In the genomic region with DNA sequence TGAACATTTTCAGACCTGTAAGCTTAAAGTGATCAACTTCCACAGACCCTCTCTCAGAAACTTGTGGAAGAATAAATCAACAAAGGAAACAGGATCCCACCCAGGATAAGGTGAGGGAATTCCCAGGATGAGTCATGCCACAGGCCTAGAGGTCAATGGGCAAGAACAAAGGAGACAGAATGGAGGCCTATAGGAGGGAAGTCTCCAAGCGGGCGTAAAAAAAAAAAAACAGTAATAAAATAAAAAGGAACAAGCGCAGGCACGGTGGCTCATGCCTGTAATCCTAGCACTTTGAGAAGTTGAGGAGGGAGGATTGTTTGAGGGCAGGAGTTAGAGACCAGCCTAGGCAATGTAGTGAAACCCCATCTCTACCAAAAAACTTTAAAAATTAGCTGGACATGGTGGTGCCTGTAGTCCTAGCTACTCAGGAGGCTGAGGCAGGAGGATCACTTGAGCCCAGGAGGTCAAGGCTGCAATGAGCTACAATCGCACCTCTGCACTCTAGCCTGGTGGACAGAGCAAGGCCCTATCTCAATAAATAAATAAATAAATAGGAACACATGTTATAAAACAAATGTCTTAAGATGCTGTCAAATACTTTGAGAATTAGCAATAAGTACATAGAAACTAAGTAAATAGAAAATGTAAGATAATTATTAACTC, we compare ENCODE assay signal across 2 cellular contexts.
TF ChIP-seq lines count a peak whose summit lies in the region.

No MANE protein-coding gene starts in this region.

TF ChIP-seq in Ishikawa, 13 proteins besides CTCF, POLR2A, EP300 and RAD21:
- TF ChIP-seq EGR1 (IDR thresholded peaks at IDR 0.05) (no peak), YY1 (IDR thresholded peaks at IDR 0.05; ENCODE audit: low read depth) (no peak; the same call in 1 of the 2 replicates), FOXM1 (IDR thresholded peaks at IDR 0.05; ENCODE audit: borderline replicate concordance, low read depth) (peak; percentile 37; the same call in 1 of the 2 replicates), CEBPB (IDR thresholded peaks at IDR 0.05) (no peak), TEAD4 (IDR thresholded peaks at IDR 0.05) (peak; percentile 54; the same call in 1 of the 2 replicates), NFIC (IDR thresholded peaks at IDR 0.05) (no peak), TCF12 (IDR thresholded peaks at IDR 0.05; ENCODE audit: low read depth) (peak; percentile 71; the same call in 1 of the 2 replicates)
- TF ChIP-seq, protein P1, sequence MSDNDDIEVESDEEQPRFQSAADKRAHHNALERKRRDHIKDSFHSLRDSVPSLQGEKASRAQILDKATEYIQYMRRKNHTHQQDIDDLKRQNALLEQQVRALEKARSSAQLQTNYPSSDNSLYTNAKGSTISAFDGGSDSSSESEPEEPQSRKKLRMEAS (IDR thresholded peaks at IDR 0.05): peak; percentile 72
- TF ChIP-seq, protein P2, sequence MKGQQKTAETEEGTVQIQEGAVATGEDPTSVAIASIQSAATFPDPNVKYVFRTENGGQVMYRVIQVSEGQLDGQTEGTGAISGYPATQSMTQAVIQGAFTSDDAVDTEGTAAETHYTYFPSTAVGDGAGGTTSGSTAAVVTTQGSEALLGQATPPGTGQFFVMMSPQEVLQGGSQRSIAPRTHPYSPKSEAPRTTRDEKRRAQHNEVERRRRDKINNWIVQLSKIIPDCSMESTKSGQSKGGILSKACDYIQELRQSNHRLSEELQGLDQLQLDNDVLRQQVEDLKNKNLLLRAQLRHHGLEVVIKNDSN (IDR thresholded peaks at IDR 0.05): no peak
- TF ChIP-seq, protein P3, sequence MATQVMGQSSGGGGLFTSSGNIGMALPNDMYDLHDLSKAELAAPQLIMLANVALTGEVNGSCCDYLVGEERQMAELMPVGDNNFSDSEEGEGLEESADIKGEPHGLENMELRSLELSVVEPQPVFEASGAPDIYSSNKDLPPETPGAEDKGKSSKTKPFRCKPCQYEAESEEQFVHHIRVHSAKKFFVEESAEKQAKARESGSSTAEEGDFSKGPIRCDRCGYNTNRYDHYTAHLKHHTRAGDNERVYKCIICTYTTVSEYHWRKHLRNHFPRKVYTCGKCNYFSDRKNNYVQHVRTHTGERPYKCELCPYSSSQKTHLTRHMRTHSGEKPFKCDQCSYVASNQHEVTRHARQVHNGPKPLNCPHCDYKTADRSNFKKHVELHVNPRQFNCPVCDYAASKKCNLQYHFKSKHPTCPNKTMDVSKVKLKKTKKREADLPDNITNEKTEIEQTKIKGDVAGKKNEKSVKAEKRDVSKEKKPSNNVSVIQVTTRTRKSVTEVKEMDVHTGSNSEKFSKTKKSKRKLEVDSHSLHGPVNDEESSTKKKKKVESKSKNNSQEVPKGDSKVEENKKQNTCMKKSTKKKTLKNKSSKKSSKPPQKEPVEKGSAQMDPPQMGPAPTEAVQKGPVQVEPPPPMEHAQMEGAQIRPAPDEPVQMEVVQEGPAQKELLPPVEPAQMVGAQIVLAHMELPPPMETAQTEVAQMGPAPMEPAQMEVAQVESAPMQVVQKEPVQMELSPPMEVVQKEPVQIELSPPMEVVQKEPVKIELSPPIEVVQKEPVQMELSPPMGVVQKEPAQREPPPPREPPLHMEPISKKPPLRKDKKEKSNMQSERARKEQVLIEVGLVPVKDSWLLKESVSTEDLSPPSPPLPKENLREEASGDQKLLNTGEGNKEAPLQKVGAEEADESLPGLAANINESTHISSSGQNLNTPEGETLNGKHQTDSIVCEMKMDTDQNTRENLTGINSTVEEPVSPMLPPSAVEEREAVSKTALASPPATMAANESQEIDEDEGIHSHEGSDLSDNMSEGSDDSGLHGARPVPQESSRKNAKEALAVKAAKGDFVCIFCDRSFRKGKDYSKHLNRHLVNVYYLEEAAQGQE (IDR thresholded peaks at IDR 0.05; ENCODE audit: low read depth): no peak

TF ChIP-seq in H1, 55 proteins besides CTCF, POLR2A, EP300 and RAD21:
- TF ChIP-seq CTBP2 (IDR thresholded peaks at IDR 0.05; ENCODE audit: borderline replicate concordance, insufficient read depth, insufficient read length, low read length) (no peak), NRF1 (IDR thresholded peaks at IDR 0.05; ENCODE audit: low read depth, low read length) (no peak), JUN (IDR thresholded peaks at IDR 0.05; ENCODE audit: low read depth, low read length) (peak; percentile 75; the same call in 1 of the 2 replicates), SIN3A (conservative IDR thresholded peaks at IDR 0.05 in 1 of 2, IDR thresholded peaks at IDR 0.05 in 1 of 2; ENCODE audit: low read depth in 1 of 2, low read length in 2 of 2) (no peak), SUZ12 (IDR thresholded peaks at IDR 0.05; ENCODE audit: low read length) (no peak), TAF7 (optimal IDR thresholded peaks at IDR 0.05; ENCODE audit: borderline replicate concordance, low read depth, low read length) (no peak), PHF8 (conservative IDR thresholded peaks at IDR 0.05; ENCODE audit: low read depth, low read length) (no peak), JUND (IDR thresholded peaks at IDR 0.05; ENCODE audit: low read length) (peak; percentile 95), TEAD4 (IDR thresholded peaks at IDR 0.05; ENCODE audit: low read depth, low read length) (0 out of 2 replicates have a peak, but pooled peaks have one; percentile 8)
- TF ChIP-seq, protein P4, sequence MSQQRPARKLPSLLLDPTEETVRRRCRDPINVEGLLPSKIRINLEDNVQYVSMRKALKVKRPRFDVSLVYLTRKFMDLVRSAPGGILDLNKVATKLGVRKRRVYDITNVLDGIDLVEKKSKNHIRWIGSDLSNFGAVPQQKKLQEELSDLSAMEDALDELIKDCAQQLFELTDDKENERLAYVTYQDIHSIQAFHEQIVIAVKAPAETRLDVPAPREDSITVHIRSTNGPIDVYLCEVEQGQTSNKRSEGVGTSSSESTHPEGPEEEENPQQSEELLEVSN (IDR thresholded peaks at IDR 0.05): no peak
TF ChIP-seq in H1: peak in this region for 3.
